ENCODE assay signal across 11 cellular contexts in the genomic region with DNA sequence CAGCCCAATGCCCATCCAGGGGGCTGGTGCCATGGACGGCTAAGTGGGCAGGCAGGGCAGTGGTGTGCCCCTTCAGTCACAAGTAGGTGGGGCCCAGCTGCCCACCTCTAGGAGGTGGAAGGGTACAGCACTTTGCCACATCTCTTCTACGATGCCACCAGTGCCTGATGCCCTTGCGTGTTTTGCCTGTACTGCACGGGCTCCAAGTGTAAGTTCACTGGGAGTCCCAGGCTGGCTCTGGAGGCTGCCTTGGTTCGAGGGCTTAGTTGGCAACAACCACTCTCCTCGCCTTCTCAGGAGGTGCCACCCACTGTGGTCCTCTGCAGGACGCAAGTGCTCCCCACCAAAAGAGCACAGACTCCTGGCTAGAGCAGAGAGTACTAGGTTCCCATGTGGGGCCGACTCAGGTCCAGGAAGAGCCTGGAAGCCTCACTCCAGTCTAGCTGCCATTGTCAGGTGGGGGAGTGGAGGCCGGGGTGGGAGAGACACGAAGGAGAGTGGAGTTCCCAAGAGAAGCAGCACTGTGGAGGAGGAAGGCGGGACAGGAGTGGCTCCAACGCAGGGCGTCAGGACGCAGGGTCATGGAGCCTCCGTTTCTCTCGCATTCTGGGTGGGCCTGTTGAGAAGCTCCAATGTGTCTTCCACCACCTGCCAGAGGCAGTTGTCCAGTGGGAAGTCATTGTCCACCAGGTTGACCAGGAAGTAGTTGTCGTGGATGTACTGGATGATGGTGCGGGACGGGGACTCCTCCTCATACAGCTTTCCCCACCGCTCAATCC. TPM values are rescaled to one million over a fixed set of nuclear protein-coding genes. Genes with fewer than 3 reads are reported as not detected.
A peak's percentile ranks its signal among the peaks of the same experiment; 100 is the strongest.
DNase-seq lines count a peak whose midpoint lies in the region; ATAC-seq and TF ChIP-seq lines count a peak whose summit lies in the region.
"Had no signal": no experiment of that assay in that cellular context is flagged by ENCODE, and none has a peak within 500 bp of the region (broad histone marks: within the 10 kb centered on the region; RNA-seq: fewer than 3 reads in every experiment).

No MANE protein-coding gene starts in this region.

- RAD21 ChIA-PET in HCT116 (lab: Charles Lee; ENCODE audit: low non-redundant PET in 1 of 2, low total read pairs in 2 of 2, uncharacterized antibody in 2 of 2, unreplicated experiment in 2 of 2), result no interaction called here

- H3K27me3 Mint-ChIP-seq in chondrocyte (ENCODE audit: low read depth), result no peaks in the 10 kb centered on the region
- H3K27me3 Mint-ChIP-seq: activated CD8-positive, alpha-beta T cell treated with anti-CD3 and anti-CD28 coated beads for 36 hours had no signal

- H3K4me1 ChIP-seq in HCT116 (ENCODE audit: control insufficient read depth in 1 of 2, insufficient read depth in 2 of 2, low read length in 2 of 2) (peaks cover 34 to 73% of the 10 kb centered on the region in 2 experiments), mucosa of rectum (ENCODE audit: control insufficient read depth in 2 of 2, insufficient read depth in 2 of 2, low read length in 2 of 2) (peaks cover 29 to 50% of the 10 kb centered on the region in 2 donors), subcutaneous abdominal adipose tissue (ENCODE audit: control insufficient read depth in 5 of 5, insufficient read depth in 5 of 5, low read length in 5 of 5) (peaks cover 21 to 67% (median 53%) of the 10 kb centered on the region in 5 donors)

- H3K4me1 Mint-ChIP-seq in chondrocyte (ENCODE audit: low read depth), result peaks cover 40% of the 10 kb centered on the region

- H3K27me3 ChIP-seq in HCT116 (ENCODE audit: insufficient read depth, low read length) (no peaks in the 10 kb centered on the region), mucosa of rectum (ENCODE audit: control insufficient read depth in 2 of 2, insufficient read depth in 2 of 2, low read length in 2 of 2) (no peaks in the 10 kb centered on the region), subcutaneous abdominal adipose tissue (ENCODE audit: control insufficient read depth in 5 of 5, insufficient read depth in 4 of 5, low read length in 5 of 5) (no peaks in the 10 kb centered on the region)

- peak overlapping the region; percentile 44 for H3K4me3 Mint-ChIP-seq in chondrocyte (ENCODE audit: unreplicated experiment)
- H3K4me3 Mint-ChIP-seq: activated CD8-positive, alpha-beta T cell treated with anti-CD3 and anti-CD28 coated beads for 36 hours had no signal

- no peaks in the 10 kb centered on the region for H3K79me2 ChIP-seq in HCT116 (ENCODE audit: insufficient read depth, low read length)

- H3K9ac ChIP-seq in HCT116 (ENCODE audit: low read length), result peak overlapping the region; percentile 50; the same call in 1 of the 2 replicates
- peak overlapping the region in 1 of 2 donors; percentile 36 for H3K9ac ChIP-seq in mucosa of rectum (ENCODE audit: low read depth in 1 of 2, low read length in 2 of 2)
- peak overlapping the region; percentile 25 to 82 (median 33) for H3K9ac ChIP-seq in subcutaneous abdominal adipose tissue (ENCODE audit: low read length in 5 of 5)

- ATAC-seq in HCT116 (peak; percentile 4; the same call in 1 of the 2 replicates), HG03571 (IDR thresholded peaks at IDR 0.05; ENCODE audit: unreplicated experiment) (no peak), HG02870 (IDR thresholded peaks at IDR 0.05; ENCODE audit: unreplicated experiment) (no peak)
- ATAC-seq: activated CD8-positive, alpha-beta T cell treated with anti-CD3 and anti-CD28 coated beads for 36 hours had no signal

- H3K4me3 ChIP-seq in HCT116 (replicated peaks in 1 of 2; ENCODE audit: low read depth in 1 of 2, low read length in 2 of 2) (0 out of 4 replicates have a peak overlapping the region, but pooled peaks of 1 of the 2 experiments have one; percentile 3), mucosa of rectum (ENCODE audit: low read length in 2 of 2) (peak overlapping the region in 1 of 2 donors; percentile 15), subcutaneous abdominal adipose tissue (ENCODE audit: low read depth in 1 of 5, low read length in 5 of 5) (peak overlapping the region in 4 of 5 donors; percentile 8 to 58 (median 34))

- H3K27ac ChIP-seq in HCT116 (ENCODE audit: low read depth, low read length) (peak overlapping the region; percentile 37), mucosa of rectum (ENCODE audit: low read depth in 2 of 2, low read length in 2 of 2) (peak overlapping the region; percentile 81 to 87), subcutaneous abdominal adipose tissue (ENCODE audit: low read depth, low read length) (peak overlapping the region; percentile 93)

- no peaks in the 10 kb centered on the region for H3K9me3 Mint-ChIP-seq in chondrocyte (ENCODE audit: low read depth)
- H3K9me3 Mint-ChIP-seq: activated CD8-positive, alpha-beta T cell treated with anti-CD3 and anti-CD28 coated beads for 36 hours had no signal

- no peak for TF ChIP-seq CTCF in HCT116 (IDR thresholded peaks at IDR 0.05 in 2 of 3, conservative IDR thresholded peaks at IDR 0.05 in 1 of 3; ENCODE audit: borderline replicate concordance in 1 of 3, insufficient read depth in 1 of 3, low read depth in 2 of 3, low read length in 2 of 3)
- no peak for TF ChIP-seq CTCF in chondrocyte (IDR thresholded peaks at IDR 0.05)

- peak overlapping the region; percentile 86 for H3K27ac Mint-ChIP-seq in chondrocyte (ENCODE audit: unreplicated experiment)
- H3K27ac Mint-ChIP-seq: activated CD8-positive, alpha-beta T cell treated with anti-CD3 and anti-CD28 coated beads for 36 hours had no signal

- intact Hi-C loops in HCT116 (cut with micrococcal nuclease), result no loop called here

- H4K20me1 ChIP-seq in HCT116 (ENCODE audit: insufficient read depth), result no peaks in the 10 kb centered on the region

- H3K36me3 Mint-ChIP-seq in chondrocyte (ENCODE audit: low read depth), result peaks cover 16% of the 10 kb centered on the region

- CTCF ChIA-PET in HCT116 (lab: Charles Lee), result no interaction called here

- H3K36me3 ChIP-seq in HCT116 (ENCODE audit: control insufficient read depth in 1 of 2, insufficient read depth in 2 of 2, low read length in 2 of 2), result no peaks in the 10 kb centered on the region
- peaks cover 31 to 37% of the 10 kb centered on the region in 2 donors for H3K36me3 ChIP-seq in mucosa of rectum (ENCODE audit: control insufficient read depth in 2 of 2, insufficient read depth in 2 of 2, low read length in 2 of 2)
- H3K36me3 ChIP-seq in subcutaneous abdominal adipose tissue (ENCODE audit: control insufficient read depth in 5 of 5, insufficient read depth in 5 of 5, low read length in 5 of 5), result peaks cover 0 to 49% (median 38%) of the 10 kb centered on the region in 5 donors

- no peak overlapping the region for H2AFZ ChIP-seq in HCT116 (ENCODE audit: low read depth, low read length, poor library complexity, severe bottlenecking)

- H3K4me2 ChIP-seq in HCT116 (ENCODE audit: low read length), result peak overlapping the region; percentile 71

- DNase-seq in HCT116 (ENCODE audit: low read depth, low spot score) (no peak), chondrocyte (ENCODE audit: low spot score) (no peak), NCI-H2196 treated with DMSO at 0.1 percent for 48 hours (lab: John Stamatoyannopoulos, UW; ENCODE audit: unreplicated experiment) (no peak), NCI-H2171 (lab: John Stamatoyannopoulos, UW) (no peak)
- DNase-seq: activated CD8-positive, alpha-beta T cell treated with anti-CD3 and anti-CD28 coated beads for 36 hours; KG1 had no signal

- H3K9me3 ChIP-seq in HCT116 (ENCODE audit: control insufficient read depth in 1 of 2, insufficient read depth in 1 of 2, low read depth in 1 of 2, low read length in 2 of 2), result no peaks in the 10 kb centered on the region
- no peaks in the 10 kb centered on the region for H3K9me3 ChIP-seq in mucosa of rectum (ENCODE audit: control insufficient read depth in 2 of 2, low read length in 2 of 2)
- no peaks in the 10 kb centered on the region for H3K9me3 ChIP-seq in subcutaneous abdominal adipose tissue (ENCODE audit: control insufficient read depth in 5 of 5, low read length in 5 of 5)

- POLR2A ChIA-PET in HCT116 (lab: Charles Lee), result interaction anchor here (1.1 to 1.2 kb wide), 2 partner anchors 16 to 118 kb away, joined by 5 to 6 read pairs; a partner anchor contains a TSS

- H3K9me2 ChIP-seq in HCT116 (ENCODE audit: insufficient read depth), result no peaks in the 10 kb centered on the region

- TF ChIP-seq RAD21 in HCT116 (IDR thresholded peaks at IDR 0.05; ENCODE audit: low read depth), result no peak

- BruUV-seq in HCT116 (replicated peaks; lab: Mats Ljungman, UMichigan), result TSS peak; percentile 77

- TF ChIP-seq POLR2A in HCT116 (IDR thresholded peaks at IDR 0.05; ENCODE audit: borderline replicate concordance, extremely low read depth, insufficient read depth, insufficient read length), result no peak

TF ChIP-seq in HCT116, 20 proteins besides CTCF, POLR2A, EP300 and RAD21 (continues in another document):
- no peak for TF ChIP-seq TCF7L2 (IDR thresholded peaks at IDR 0.05; ENCODE audit: borderline replicate concordance, extremely low read depth, insufficient read depth, insufficient read length)
- TF ChIP-seq SRF (IDR thresholded peaks at IDR 0.05; ENCODE audit: low read depth), result no peak
- TF ChIP-seq SP1 (IDR thresholded peaks at IDR 0.05; ENCODE audit: low read depth), result no peak
- no peak for TF ChIP-seq EGR1 (IDR thresholded peaks at IDR 0.05; ENCODE audit: low read depth)
- no peak for TF ChIP-seq JUND (IDR thresholded peaks at IDR 0.05)
- TF ChIP-seq EZH2 (IDR thresholded peaks at IDR 0.05), result no peak
- no peak for TF ChIP-seq CBX3 (IDR thresholded peaks at IDR 0.05; ENCODE audit: low read depth)
- TF ChIP-seq SIN3A (IDR thresholded peaks at IDR 0.05; ENCODE audit: low read depth), result no peak
- no peak for TF ChIP-seq FOSL1 (IDR thresholded peaks at IDR 0.05; ENCODE audit: low read depth)
- TF ChIP-seq, protein P1, sequence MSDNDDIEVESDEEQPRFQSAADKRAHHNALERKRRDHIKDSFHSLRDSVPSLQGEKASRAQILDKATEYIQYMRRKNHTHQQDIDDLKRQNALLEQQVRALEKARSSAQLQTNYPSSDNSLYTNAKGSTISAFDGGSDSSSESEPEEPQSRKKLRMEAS (IDR thresholded peaks at IDR 0.05), result no peak
- no peak for TF ChIP-seq CEBPB (IDR thresholded peaks at IDR 0.05; ENCODE audit: low read depth)
- TF ChIP-seq EZH2phosphoT487 (IDR thresholded peaks at IDR 0.05; ENCODE audit: borderline replicate concordance), result no peak
- no peak for TF ChIP-seq POLR2AphosphoS5 (IDR thresholded peaks at IDR 0.05; ENCODE audit: low read depth, low read length)

RNA-seq across cellular contexts. Expression of a gene that starts 15.5 kb away (rescaled TPM):
- total RNA-seq in HCT116 (2021; ENCODE audit: unreplicated experiment) (20.9 TPM), chondrocyte (18.2 to 23.3 TPM (median 22.3 TPM) in 3 replicates)
- polyA plus RNA-seq in HCT116 (2012), result 9.1 and 10.7 TPM in 2 replicates

RNA-seq across cellular contexts. Expression of a gene that starts 15.7 kb away (rescaled TPM):
- total RNA-seq in HCT116 (2021; ENCODE audit: unreplicated experiment), result 13.7 TPM
- polyA plus RNA-seq in HCT116 (2012), result 5.6 and 6.3 TPM in 2 replicates
- 20.7 to 22.2 TPM (median 21.7 TPM) in 3 replicates for total RNA-seq in chondrocyte

RNA-seq across cellular contexts. Expression of a gene that starts 28.3 kb away (rescaled TPM):
- total RNA-seq in HCT116 (2021; ENCODE audit: unreplicated experiment) (0.12 TPM), chondrocyte (0.36 TPM in 1 of 3 replicates, not detected in the others)
- 0.59 and 1.4 TPM in 2 replicates for polyA plus RNA-seq in HCT116 (2012)
- total RNA-seq: activated CD8-positive, alpha-beta T cell treated with anti-CD3 and anti-CD28 coated beads for 36 hours; NCI-H460 had no signal

RNA-seq across cellular contexts. Expression of a gene that starts 54.4 kb away (rescaled TPM):
- total RNA-seq in HCT116 (2021; ENCODE audit: unreplicated experiment) (49.0 TPM), chondrocyte (19.8 to 25.5 TPM (median 23.8 TPM) in 3 replicates)
- polyA plus RNA-seq in HCT116 (2012), result 51.9 and 61.4 TPM in 2 replicates

RNA-seq across cellular contexts. Expression of a gene that starts 57.3 kb away (rescaled TPM):
- total RNA-seq in HCT116 (2021; ENCODE audit: unreplicated experiment) (not detected), chondrocyte (not detected in 3 replicates)
- polyA plus RNA-seq in HCT116 (2012), result 0.09 and 0.12 TPM in 2 replicates
- total RNA-seq: activated CD8-positive, alpha-beta T cell treated with anti-CD3 and anti-CD28 coated beads for 36 hours; NCI-H460 had no signal

Comparison
In these comparisons a context has a peak if more than half of its experiments do, and no peak if none do; other contexts are left out.
1. H3K27ac ChIP-seq: peak in every context shown above with its lines; median percentile 93 in subcutaneous abdominal adipose tissue; 84 in mucosa of rectum; 37 in HCT116.